In the genomic region with DNA sequence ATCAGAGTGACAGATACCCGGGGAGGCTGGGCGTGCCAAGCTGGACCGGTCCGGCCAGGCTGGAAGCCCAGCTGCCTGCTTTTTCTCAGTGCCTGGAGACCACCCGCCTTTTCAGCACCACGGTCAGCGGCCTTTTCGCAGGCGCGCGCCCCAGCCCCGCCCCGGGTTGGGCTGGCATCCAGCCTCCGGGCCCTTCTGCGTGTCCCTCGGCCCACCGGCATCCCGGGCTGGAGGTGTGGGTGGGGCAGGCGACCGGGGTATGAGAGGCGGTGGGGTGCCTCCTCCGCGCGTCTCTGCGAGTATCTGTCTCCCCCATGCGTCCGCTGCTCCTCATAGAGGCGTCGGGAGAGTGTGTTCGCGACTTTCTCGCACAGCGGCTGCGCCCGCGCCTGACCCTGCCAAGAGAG, we compare ENCODE assay signal across 8 cellular contexts.
DNase-seq lines count a peak whose midpoint lies in the region; ATAC-seq and TF ChIP-seq lines count a peak whose summit lies in the region.

No MANE protein-coding gene starts in this region.

- H3K4me1 ChIP-seq in CD4-positive, alpha-beta memory T cell (ENCODE audit: insufficient read depth, low read length): no peaks in the 10 kb centered on the region
- H3K4me1 ChIP-seq in Karpas-422 (ENCODE audit: low read length): no peaks in the 10 kb centered on the region

- TF ChIP-seq CTCF in fibroblast of villous mesenchyme (IDR thresholded peaks at IDR 0.05; ENCODE audit: insufficient read depth, low read depth, low read length): no peak

- H3K9me3 ChIP-seq in CD4-positive, alpha-beta memory T cell (ENCODE audit: control insufficient read depth in 1 of 2, low read length in 2 of 2): no peaks in the 10 kb centered on the region
- no peaks in the 10 kb centered on the region for H3K9me3 ChIP-seq in Karpas-422 (ENCODE audit: low read length)

- H3K27ac Mint-ChIP-seq in CD4-positive, alpha-beta memory T cell: no peak overlapping the region

- no peak overlapping the region for H3K9ac ChIP-seq in Karpas-422 (ENCODE audit: low read length)

- DNase-seq in CD4-positive, alpha-beta memory T cell: peak in 4 of 5 donors; percentile 30 to 49 (median 44)
- DNase-seq in Karpas-422 (peak; percentile 60), activated T-cell treated with anti-CD3 and anti-CD28 coated beads for 1 hour (ENCODE audit: low read depth) (peak; percentile 42), fibroblast of villous mesenchyme (ENCODE audit: low read depth) (peak; percentile 40), retina (peak; percentile 86), NCI-H774 (lab: John Stamatoyannopoulos, UW) (no peak)

- H3K4me2 ChIP-seq in Karpas-422 (ENCODE audit: low read depth, low read length, poor library complexity, severe bottlenecking): no peak overlapping the region

- peaks cover 28 to 37% of the 10 kb centered on the region in 2 donors for H3K27me3 Mint-ChIP-seq in CD4-positive, alpha-beta memory T cell

- no peak overlapping the region for H3K4me3 Mint-ChIP-seq in CD4-positive, alpha-beta memory T cell

- intact Hi-C loops in CD4-positive, alpha-beta memory T cell (cut with micrococcal nuclease): no loop called here

- H3K36me3 ChIP-seq in CD4-positive, alpha-beta memory T cell (ENCODE audit: insufficient read depth, low read length): no peaks in the 10 kb centered on the region
- H3K36me3 ChIP-seq in Karpas-422 (ENCODE audit: insufficient read depth, low read length): no peaks in the 10 kb centered on the region

- POLR2A ChIA-PET in CD4-positive, alpha-beta memory T cell (lab: Charles Lee; ENCODE audit: partially characterized antibody): interaction anchor here (1.0 kb wide), 1 partner anchor 30 kb away, joined by 4 read pairs; no protein-coding TSS in a partner anchor

- no peak overlapping the region for H3K27ac ChIP-seq in CD4-positive, alpha-beta memory T cell (ENCODE audit: low read depth, low read length)
- H3K27ac ChIP-seq in Karpas-422 (ENCODE audit: low read length): no peak overlapping the region

- no peak overlapping the region for H3K4me3 ChIP-seq in CD4-positive, alpha-beta memory T cell (ENCODE audit: low read length in 2 of 2)
- H3K4me3 ChIP-seq in Karpas-422 (ENCODE audit: low read length) (no peak overlapping the region), fibroblast of villous mesenchyme (ENCODE audit: low read depth, low read length) (no peak overlapping the region)

- no peaks in the 10 kb centered on the region for H3K79me2 ChIP-seq in Karpas-422 (ENCODE audit: low read length)

- CTCF ChIA-PET in CD4-positive, alpha-beta memory T cell (lab: Charles Lee; ENCODE audit: partially characterized antibody): interaction anchor here (1.2 to 2.4 kb wide), 3 partner anchors 20 to 79 kb away, joined by 3 to 8 read pairs (median 5); no protein-coding TSS in a partner anchor

- H3K4me1 Mint-ChIP-seq in CD4-positive, alpha-beta memory T cell: peaks cover 0 to 8% (median 0%) of the 10 kb centered on the region in 4 donors

- peaks cover 0 to 5% (median 0%) of the 10 kb centered on the region in 8 donors for H3K9me3 Mint-ChIP-seq in CD4-positive, alpha-beta memory T cell

- H3K36me3 Mint-ChIP-seq in CD4-positive, alpha-beta memory T cell: no peaks in the 10 kb centered on the region

- ATAC-seq in GM18502 (IDR thresholded peaks at IDR 0.05; ENCODE audit: poor library complexity, unreplicated experiment) (no peak), HG02759 (IDR thresholded peaks at IDR 0.05; ENCODE audit: unreplicated experiment) (no peak)

- H3K27me3 ChIP-seq in CD4-positive, alpha-beta memory T cell (ENCODE audit: insufficient read depth, low read length): peaks cover 6% of the 10 kb centered on the region
- no peaks in the 10 kb centered on the region for H3K27me3 ChIP-seq in Karpas-422 (ENCODE audit: low read length)

- H3K9me2 ChIP-seq in Karpas-422 (replicated peaks; ENCODE audit: insufficient read depth, low read length): no peaks in the 10 kb centered on the region

- H2AFZ ChIP-seq in Karpas-422 (ENCODE audit: low read length): no peak overlapping the region

- H4K20me1 ChIP-seq in Karpas-422 (ENCODE audit: insufficient read depth, low read depth, low read length): no peaks in the 10 kb centered on the region; the same call in none of the 2 replicates
